ENCODE assay signal across 4 cellular contexts in genomic region chr5:177836191-177836590, GRCh38. TPM values are rescaled to one million over a fixed set of nuclear protein-coding genes. Genes with fewer than 3 reads are reported as not detected.
"Had no signal": no experiment of that assay in that cellular context is flagged by ENCODE, and none has a peak within 500 bp of the region (broad histone marks: within the 10 kb centered on the region; RNA-seq: fewer than 3 reads in every experiment).

No MANE protein-coding gene starts in this region.

RNA-seq across cellular contexts. Expression of gene FAM153A, which starts 53.5 kb away (rescaled TPM):
- total RNA-seq: ascending aorta, dermis microvascular lymphatic vessel endothelial cell, endothelial cell of umbilical vein, SJSA1 had no signal
- polyA plus RNA-seq: endothelial cell of umbilical vein had no signal
